17 cellular contexts compared by ENCODE assay signal in the genomic region with DNA sequence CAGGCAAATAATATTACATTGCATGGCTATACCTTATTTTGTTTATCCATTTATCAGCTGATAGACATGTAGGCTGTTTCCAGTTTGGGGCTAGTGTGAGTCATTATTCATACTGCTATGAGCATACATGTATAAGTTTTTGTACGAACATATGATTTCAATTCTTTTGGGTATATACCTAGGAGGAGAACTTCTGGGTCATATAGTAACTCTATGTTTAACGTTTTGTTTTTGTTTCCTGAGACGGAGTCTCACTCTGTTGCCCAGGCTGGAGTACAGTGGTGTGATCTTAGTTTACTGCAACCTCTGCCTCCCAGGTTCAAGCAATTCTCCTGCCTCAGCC. TPM values are rescaled to one million over a fixed set of nuclear protein-coding genes. Genes with fewer than 3 reads are reported as not detected.
DNase-seq lines count a peak whose midpoint lies in the region; TF ChIP-seq lines count a peak whose summit lies in the region.
"Had no signal": no experiment of that assay in that cellular context is flagged by ENCODE, and none has a peak within 500 bp of the region (broad histone marks: within the 10 kb centered on the region; RNA-seq: fewer than 3 reads in every experiment).

No MANE protein-coding gene starts in this region.

- no peaks in the 10 kb centered on the region for H3K9me2 ChIP-seq in SU-DHL-6 (replicated peaks; ENCODE audit: insufficient read depth, low read length)

- H3K9ac ChIP-seq in SU-DHL-6 (ENCODE audit: low read length): peak overlapping the region; percentile 95

- H3K9me3 Mint-ChIP-seq in activated naive CD4-positive, alpha-beta T cell treated with anti-CD3 and anti-CD28 coated beads, Interleukin-2, amount 10 ng/mL, durations not matched to agents 7 days and 5 days: no peaks in the 10 kb centered on the region
- no peaks in the 10 kb centered on the region for H3K9me3 Mint-ChIP-seq in chondrocyte (ENCODE audit: low read depth)

- no peak for DNase-seq in activated naive CD4-positive, alpha-beta T cell treated with anti-CD3 and anti-CD28 coated beads, Interleukin-2, amount 10 ng/mL, durations not matched to agents 7 days and 5 days
- DNase-seq in activated naive CD4-positive, alpha-beta T cell treated with Interleukin-2 at 50 U/mL for 16 hours: no peak
- DNase-seq in chondrocyte (ENCODE audit: low spot score) (no peak), DMS79 (lab: John Stamatoyannopoulos, UW) (no peak), germinal center (ENCODE audit: low spot score) (no peak)
- DNase-seq in stimulated activated CD4-positive, alpha-beta T cell treated with anti-CD3 and anti-CD28 coated beads, Interleukin-2, amount 100 ng/mL, for 48 hours: no peak
- DNase-seq: amygdala, mesendoderm, MM.1S, NCI-H748 treated with DMSO at 0.1 percent for 48 hours, SHP77 had no signal

- H3K4me2 ChIP-seq in SU-DHL-6 (ENCODE audit: low read depth, low read length, poor library complexity, severe bottlenecking): peak overlapping the region; percentile 89

- H3K36me3 Mint-ChIP-seq in activated naive CD4-positive, alpha-beta T cell treated with anti-CD3 and anti-CD28 coated beads, Interleukin-2, amount 10 ng/mL, durations not matched to agents 7 days and 5 days: peaks cover 27% of the 10 kb centered on the region
- no peaks in the 10 kb centered on the region for H3K36me3 Mint-ChIP-seq in chondrocyte (ENCODE audit: low read depth)

- no peaks in the 10 kb centered on the region for H3K27me3 ChIP-seq in SU-DHL-6 (ENCODE audit: low read length)
- H3K27me3 ChIP-seq in thymus (ENCODE audit: control insufficient read depth, insufficient read depth): no peaks in the 10 kb centered on the region

- peaks cover 9% of the 10 kb centered on the region for H3K36me3 ChIP-seq in SU-DHL-6 (ENCODE audit: low read length)
- no peaks in the 10 kb centered on the region for H3K36me3 ChIP-seq in thymus (ENCODE audit: control insufficient read depth, insufficient read depth)
- H3K36me3 ChIP-seq: right atrium auricular region had no signal

- peak overlapping the region; percentile 98 for H3K27ac ChIP-seq in SU-DHL-6 (ENCODE audit: low read depth, low read length)
- peak overlapping the region; percentile 87 for H3K27ac ChIP-seq in thymus (ENCODE audit: low read depth)
- H3K27ac ChIP-seq: right atrium auricular region had no signal

- H3K4me3 ChIP-seq in SU-DHL-6 (ENCODE audit: insufficient read depth, low read length, poor library complexity, severe bottlenecking): no peak overlapping the region
- no peak overlapping the region for H3K4me3 ChIP-seq in thymus (ENCODE audit: low read length)
- H3K4me3 ChIP-seq: right atrium auricular region had no signal

- peak overlapping the region; percentile 97 for H3K27ac Mint-ChIP-seq in activated naive CD4-positive, alpha-beta T cell treated with anti-CD3 and anti-CD28 coated beads, Interleukin-2, amount 10 ng/mL, durations not matched to agents 7 days and 5 days
- peak overlapping the region; percentile 96 for H3K27ac Mint-ChIP-seq in chondrocyte (ENCODE audit: unreplicated experiment)

- H3K9me3 ChIP-seq in SU-DHL-6 (ENCODE audit: insufficient read depth, low read length) (no peaks in the 10 kb centered on the region), thymus (ENCODE audit: control insufficient read depth) (no peaks in the 10 kb centered on the region)
- H3K9me3 ChIP-seq: right atrium auricular region had no signal

- no peaks in the 10 kb centered on the region for H4K20me1 ChIP-seq in SU-DHL-6 (ENCODE audit: low read depth, low read length)

- peaks cover 71% of the 10 kb centered on the region for H3K4me1 Mint-ChIP-seq in activated naive CD4-positive, alpha-beta T cell treated with anti-CD3 and anti-CD28 coated beads, Interleukin-2, amount 10 ng/mL, durations not matched to agents 7 days and 5 days
- peaks cover 12% of the 10 kb centered on the region for H3K4me1 Mint-ChIP-seq in chondrocyte (ENCODE audit: low read depth)

- H3F3A ChIP-seq in SU-DHL-6 (ENCODE audit: insufficient read depth): peaks cover 49% of the 10 kb centered on the region

- peaks cover 36% of the 10 kb centered on the region for H3K4me1 ChIP-seq in thymus (ENCODE audit: control insufficient read depth, insufficient read depth, low read length)
- H3K4me1 ChIP-seq: right atrium auricular region had no signal

- WGBS in thymus: 94% methylated on average over 3 of the region's 3 CpGs

- H2AFZ ChIP-seq in SU-DHL-6 (ENCODE audit: low read depth, low read length, severe bottlenecking): no peak overlapping the region

- H3K79me2 ChIP-seq in SU-DHL-6 (ENCODE audit: insufficient read depth, low read length): peaks cover 30% of the 10 kb centered on the region

- CTCF ChIA-PET in activated naive CD4-positive, alpha-beta T cell treated with anti-CD3 and anti-CD28 coated beads, Interleukin-2, amount 10 ng/mL, durations not matched to agents 7 days and 5 days (lab: Charles Lee): interaction anchor here (1.8 to 7.1 kb wide), 3 partner anchors 12 to 40 kb away, joined by 5 to 57 read pairs (median 11); a partner anchor contains a TSS

- TF ChIP-seq CTCF in SU-DHL-6 (IDR thresholded peaks at IDR 0.05; ENCODE audit: insufficient read depth, low read length, poor library complexity, severe bottlenecking) (no peak), chondrocyte (IDR thresholded peaks at IDR 0.05) (no peak)

- H3K4me3 Mint-ChIP-seq in activated naive CD4-positive, alpha-beta T cell treated with anti-CD3 and anti-CD28 coated beads, Interleukin-2, amount 10 ng/mL, durations not matched to agents 7 days and 5 days: no peak overlapping the region
- H3K4me3 Mint-ChIP-seq in chondrocyte (ENCODE audit: unreplicated experiment): no peak overlapping the region

- no peaks in the 10 kb centered on the region for H3K27me3 Mint-ChIP-seq in activated naive CD4-positive, alpha-beta T cell treated with anti-CD3 and anti-CD28 coated beads, Interleukin-2, amount 10 ng/mL, durations not matched to agents 7 days and 5 days
- H3K27me3 Mint-ChIP-seq in chondrocyte (ENCODE audit: low read depth): no peaks in the 10 kb centered on the region

RNA-seq across cellular contexts. Expression of a gene that starts 2.4 kb away (rescaled TPM):
- total RNA-seq in chondrocyte: not detected in 3 replicates
- polyA plus RNA-seq in thymus: 51.3 TPM
- total RNA-seq: epithelial cell of proximal tubule, glomerular endothelial cell, H1 had no signal
- polyA plus RNA-seq: H1 had no signal

RNA-seq across cellular contexts. Expression of a gene that starts 24.5 kb away (rescaled TPM):
- total RNA-seq in chondrocyte: 37.4 to 54.3 TPM (median 53.8 TPM) in 3 replicates
- 63.9 TPM for polyA plus RNA-seq in thymus

RNA-seq across cellular contexts. Expression of a gene that starts 40.3 kb away (rescaled TPM):
- 25.5 to 33.8 TPM (median 26.4 TPM) in 3 replicates for total RNA-seq in chondrocyte
- polyA plus RNA-seq in thymus: 20.6 TPM

RNA-seq across cellular contexts. Expression of a gene that starts 56.2 kb away (rescaled TPM):
- 27.6 to 30.0 TPM (median 28.6 TPM) in 3 replicates for total RNA-seq in chondrocyte
- polyA plus RNA-seq in thymus: 20.4 TPM
